21 cellular contexts compared by ENCODE assay signal in the genomic region with DNA sequence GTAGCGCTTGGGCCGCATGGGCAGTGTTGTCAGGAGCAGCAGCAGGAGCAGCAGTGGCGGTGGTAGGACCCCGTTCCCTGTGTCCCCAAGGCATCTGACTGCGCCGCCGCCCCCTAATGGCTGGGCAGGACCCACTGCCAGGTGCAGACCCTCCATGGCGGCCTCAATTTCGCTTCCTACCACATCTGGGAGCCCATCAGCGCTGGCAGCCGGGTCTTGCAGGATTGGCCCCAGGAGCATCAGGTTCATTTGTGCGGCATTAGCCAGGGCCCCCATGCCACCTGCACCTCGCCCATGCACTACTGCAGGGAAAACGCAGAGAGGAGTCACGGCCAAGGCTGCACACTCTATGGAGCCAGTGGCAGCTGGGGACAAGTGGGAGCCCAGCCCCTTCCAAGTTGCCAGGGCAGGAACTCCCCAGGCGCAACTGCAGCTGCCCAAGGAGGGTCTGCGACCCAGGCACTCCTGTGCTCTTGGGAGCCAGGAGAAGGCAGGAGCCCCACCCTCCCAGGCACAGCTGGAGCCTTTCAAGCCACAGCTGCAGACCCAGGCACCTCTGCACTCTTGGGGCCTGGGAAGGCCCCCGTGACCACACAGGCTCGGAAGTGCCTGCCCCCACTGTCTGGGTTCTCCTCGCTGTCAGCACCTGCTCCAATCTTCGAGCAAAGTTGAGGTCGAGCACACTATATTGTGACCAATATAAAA.
"Had no signal": no experiment of that assay in that cellular context is flagged by ENCODE, and none has a peak within 500 bp of the region (broad histone marks: within the 10 kb centered on the region; RNA-seq: fewer than 3 reads in every experiment).

No MANE protein-coding gene starts in this region.

- H3K4me1 ChIP-seq: left ventricle myocardium inferior, tibial nerve had no signal

- ATAC-seq: activated CD8-positive, alpha-beta memory T cell treated with anti-CD3 and anti-CD28 coated beads, Interleukin-2, amount 10 ng/mL, durations not matched to agents 7 days and 5 days; activated T-helper 17 cell treated with anti-CD3 and anti-CD28 coated beads, Interleukin-2, amount 50 U/mL, for 72 hours; mucosa of descending colon had no signal

- DNase-seq: activated CD4-positive, alpha-beta memory T cell treated with anti-CD3 and anti-CD28 coated beads for 36 hours; activated CD8-positive, alpha-beta memory T cell treated with anti-CD3 and anti-CD28 coated beads, Interleukin-2, amount 10 ng/mL, durations not matched to agents 7 days and 5 days; activated naive CD4-positive, alpha-beta T cell; activated naive CD8-positive, alpha-beta T cell treated with anti-CD3 and anti-CD28 coated beads for 36 hours; activated T-cell treated with anti-CD3 and anti-CD28 coated beads, Interleukin-2, amount 50 U/mL, for 1 hour; amniotic stem cell; foreskin fibroblast; glutamatergic neuron; hypothalamus; left ventricle myocardium inferior; mucosa of descending colon; naive B cell; stimulated activated CD4-positive, alpha-beta T cell treated with anti-CD3 and anti-CD28 coated beads, Interleukin-1b, Interleukin-23, amount 100 ng/mL, for 48 hours; stimulated activated CD8-positive, alpha-beta memory T cell treated with anti-CD3 and anti-CD28 coated beads, Interleukin-4, amount 100 ng/mL, for 48 hours; stimulated activated naive CD4-positive, alpha-beta T cell treated with Interleukin-2 at 50 U/mL for 16 hours; substantia nigra; WERI-Rb-1 had no signal

- H3K27me3 ChIP-seq: cardiac muscle cell, tibial nerve had no signal

- H3K4me3 ChIP-seq: cardiac muscle cell, dorsolateral prefrontal cortex, left ventricle myocardium inferior, mucosa of descending colon, tibial nerve had no signal

- H3K27ac ChIP-seq: cardiac muscle cell, dorsolateral prefrontal cortex, left ventricle myocardium inferior, tibial nerve, WERI-Rb-1 had no signal

- H3K9me3 ChIP-seq: left ventricle myocardium inferior, tibial nerve had no signal

- H3K36me3 ChIP-seq: cardiac muscle cell, left ventricle myocardium inferior, tibial nerve, WERI-Rb-1 had no signal
